Comparison of ENCODE assay signal across 8 cellular contexts in genomic region chr7:89623018-89623672, GRCh38.
A peak's percentile ranks its signal among the peaks of the same experiment; 100 is the strongest.
DNase-seq lines count a peak whose midpoint lies in the region; ATAC-seq lines count a peak whose summit lies in the region.

No MANE protein-coding gene starts in this region.

- DNase-seq in SIG-M5 treated with dmso at 0.1 percent for 504 hours (lab: John Stamatoyannopoulos, UW; ENCODE audit: unreplicated experiment) (peak; percentile 69), SIG-M5 (lab: John Stamatoyannopoulos, UW) (no peak), NOMO-1 (lab: John Stamatoyannopoulos, UW; ENCODE audit: unreplicated experiment in 2 of 2) (peak; percentile 30 to 55), dedifferentiated amniotic fluid mesenchymal stem cell (ENCODE audit: extremely low spot score) (peak; percentile 51), medulla oblongata (ENCODE audit: extremely low spot score) (peak; percentile 61), NCI-H345 treated with DMSO at 0.1 percent for 48 hours (lab: John Stamatoyannopoulos, UW; ENCODE audit: unreplicated experiment) (no peak)

- ATAC-seq in GM21447 (IDR thresholded peaks at IDR 0.05; ENCODE audit: unreplicated experiment) (peak; percentile 84), HG03571 (IDR thresholded peaks at IDR 0.05; ENCODE audit: unreplicated experiment) (peak; percentile 88)

Comparison
In these comparisons a context has a peak if more than half of its experiments do, and no peak if none do; other contexts are left out.
1. DNase-seq: peak in SIG-M5 treated with dmso at 0.1 percent for 504 hours (single experiment), NOMO-1 (2 of 2), dedifferentiated amniotic fluid mesenchymal stem cell (single experiment) and medulla oblongata (single experiment); none in SIG-M5 (single experiment) and NCI-H345 treated with DMSO at 0.1 percent for 48 hours (single experiment).